9 cellular contexts compared by ENCODE assay signal in genomic region chr4:17494258-17494657, GRCh38. TPM values are rescaled to one million over a fixed set of nuclear protein-coding genes. Genes with fewer than 3 reads are reported as not detected.
DNase-seq lines count a peak whose midpoint lies in the region; ATAC-seq and TF ChIP-seq lines count a peak whose summit lies in the region.
"Had no signal": no experiment of that assay in that cellular context is flagged by ENCODE, and none has a peak within 500 bp of the region (broad histone marks: within the 10 kb centered on the region; RNA-seq: fewer than 3 reads in every experiment).

No MANE protein-coding gene starts in this region.

- H3K4me3 ChIP-seq in epithelial cell of proximal tubule (ENCODE audit: low read depth, low read length), result no peak overlapping the region
- H3K4me3 ChIP-seq: SJCRH30, upper lobe of left lung had no signal

- DNase-seq in H4 (ENCODE audit: low spot score) (peak; percentile 81), RWPE1 (ENCODE audit: low spot score) (peak; percentile 31), epithelial cell of proximal tubule (ENCODE audit: low read depth) (peak; percentile 84), sciatic nerve (ENCODE audit: low spot score) (no peak), GM20000 (ENCODE audit: low spot score) (no peak)
- DNase-seq: SJCRH30, upper lobe of left lung had no signal

- no peak for TF ChIP-seq CTCF in RWPE1 (conservative IDR thresholded peaks at IDR 0.05; ENCODE audit: low read depth)
- no peak for TF ChIP-seq CTCF in epithelial cell of proximal tubule (conservative IDR thresholded peaks at IDR 0.05; ENCODE audit: low read depth, low read length)
- no peak for TF ChIP-seq CTCF in GM20000 (IDR thresholded peaks at IDR 0.05; ENCODE audit: extremely low read depth, missing control alignments)

- no peak overlapping the region for H3K27ac ChIP-seq in RWPE1
- H3K27ac ChIP-seq: SJCRH30 had no signal

- POLR2A ChIA-PET in RWPE1 (lab: Yijun Ruan, JAX; ENCODE audit: low non-redundant PET), result no interaction called here

- intact Hi-C loops in sciatic nerve (cut with DNase I), result no loop called here

- CTCF ChIA-PET in RWPE1 (lab: Yijun Ruan, JAX), result no interaction called here

- ATAC-seq in sciatic nerve, result peak; percentile 60
- ATAC-seq in GM21576 (IDR thresholded peaks at IDR 0.05; ENCODE audit: unreplicated experiment), result no peak
- ATAC-seq in GM21381 (IDR thresholded peaks at IDR 0.05; ENCODE audit: unreplicated experiment), result no peak

RNA-seq across cellular contexts. Expression of gene QDPR, which starts 17.6 kb away (rescaled TPM):
- 25.2 and 25.8 TPM in 2 replicates for total RNA-seq in H4 (2014; rRNA removed; shearing (Covaris generic))
- total RNA-seq in epithelial cell of proximal tubule, result 11.9 and 15.7 TPM in 2 replicates
- 33.2 TPM for total RNA-seq in sciatic nerve

RNA-seq across cellular contexts. Expression of gene CLRN2, which starts 20.7 kb away (rescaled TPM):
- not detected in 2 replicates for total RNA-seq in H4 (2014; rRNA removed; shearing (Covaris generic))
- total RNA-seq in epithelial cell of proximal tubule, result not detected in 2 replicates
- not detected for total RNA-seq in sciatic nerve
- total RNA-seq: SJCRH30, upper lobe of left lung had no signal

Comparison
In these comparisons a context has a peak if more than half of its experiments do, and no peak if none do; other contexts are left out.
1. DNase-seq: peak in H4 (single experiment), RWPE1 (single experiment) and epithelial cell of proximal tubule (single experiment); none in sciatic nerve (single experiment) and GM20000 (single experiment).